ENCODE assay signal across 20 cellular contexts in the genomic region with DNA sequence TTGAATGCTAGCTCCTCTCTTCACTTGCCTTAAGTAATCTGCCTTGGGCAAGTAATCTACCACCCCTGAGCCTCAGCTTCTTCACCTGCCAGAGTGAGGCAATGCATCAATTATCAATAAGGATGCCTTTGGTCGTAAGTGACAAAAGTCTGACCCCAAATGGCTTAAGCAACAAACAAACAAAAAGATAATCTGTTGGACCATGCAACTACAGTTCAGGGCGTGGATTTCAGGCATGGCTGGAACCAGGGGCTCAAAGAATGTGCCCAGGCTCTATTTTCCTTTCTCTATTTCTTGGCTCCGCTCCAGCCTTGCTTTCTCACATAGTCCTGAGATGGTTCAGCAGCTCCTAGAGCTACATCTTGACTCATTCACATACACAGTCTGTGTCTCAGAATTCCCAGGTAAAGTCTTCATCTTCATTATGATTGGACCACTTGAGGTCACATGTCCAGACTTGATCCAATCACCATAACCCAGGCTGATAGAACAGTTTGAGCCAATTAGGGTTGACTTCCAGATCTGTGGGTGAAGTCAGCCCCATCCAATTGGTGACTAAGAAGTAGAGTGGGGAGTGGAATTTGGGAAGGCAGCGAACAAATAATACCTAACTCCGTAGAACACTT. TPM values are rescaled to one million over a fixed set of nuclear protein-coding genes. Genes with fewer than 3 reads are reported as not detected.
DNase-seq lines count a peak whose midpoint lies in the region; ATAC-seq, FAIRE-seq and TF ChIP-seq lines count a peak whose summit lies in the region.
"Had no signal": no experiment of that assay in that cellular context is flagged by ENCODE, and none has a peak within 500 bp of the region (broad histone marks: within the 10 kb centered on the region; RNA-seq: fewer than 3 reads in every experiment).

No MANE protein-coding gene starts in this region.

- H3K36me3 ChIP-seq in A673 (ENCODE audit: insufficient read depth, low read length, poor library complexity, severe bottlenecking) (no peaks in the 10 kb centered on the region), pancreas (no peaks in the 10 kb centered on the region)
- H3K36me3 ChIP-seq: MG63, SJSA1 had no signal

- WGBS in pancreas, 2 donors, result 75 to 79% methylated on average over 5 of the region's 5 CpGs

- H3K27ac Mint-ChIP-seq in endothelial cell (ENCODE audit: unreplicated experiment), result no peak overlapping the region
- no peak overlapping the region for H3K27ac Mint-ChIP-seq in progenitor cell of endocrine pancreas
- H3K27ac Mint-ChIP-seq: CD14-positive monocyte had no signal

- peak; percentile 19 for DNase-seq in A673 (ENCODE audit: low spot score)
- peak; percentile 5 for DNase-seq in Jurkat, Clone E6-1 (ENCODE audit: low read depth, low spot score)
- DNase-seq in amniotic epithelial cell (ENCODE audit: low read depth), result peak; percentile 12
- peak; percentile 6 for DNase-seq in fibroblast of mammary gland (ENCODE audit: low read depth)
- no peak for DNase-seq in endothelial cell (ENCODE audit: low spot score)
- no peak for DNase-seq in progenitor cell of endocrine pancreas (ENCODE audit: low spot score, unreplicated experiment)
- no peak for DNase-seq in pancreas
- DNase-seq: AML-193, COR-L47, EL, HCEC 1CT, MG63, NCI-H510A, NCI-H774, SW 1271 had no signal

- H3K36me3 Mint-ChIP-seq in endothelial cell (ENCODE audit: low read depth, unreplicated experiment), result no peaks in the 10 kb centered on the region
- H3K36me3 Mint-ChIP-seq in progenitor cell of endocrine pancreas (ENCODE audit: insufficient read depth), result peaks cover 3% of the 10 kb centered on the region
- H3K36me3 Mint-ChIP-seq: CD14-positive monocyte had no signal

- intact Hi-C loops in A673 (cut with micrococcal nuclease; ENCODE audit: unreplicated experiment), result loop anchor here (10.0 kb wide), 1 partner anchor 140 kb away; no protein-coding TSS in a partner anchor
- intact Hi-C loops in pancreas (cut with DNase I), result loop anchor here in 1 of 3 donors (5.0 kb wide), 1 partner anchor 132 kb away; no protein-coding TSS in a partner anchor

- TF ChIP-seq CTCF in A673 (conservative IDR thresholded peaks at IDR 0.05; ENCODE audit: low read depth, low read length) (no peak), fibroblast of mammary gland (conservative IDR thresholded peaks at IDR 0.05; ENCODE audit: control insufficient read depth, insufficient read depth, low read depth, low read length) (no peak), endothelial cell (IDR thresholded peaks at IDR 0.05; ENCODE audit: unreplicated experiment) (no peak), progenitor cell of endocrine pancreas (IDR thresholded peaks at IDR 0.05; ENCODE audit: unreplicated experiment) (no peak), pancreas (IDR thresholded peaks at IDR 0.05) (no peak)

- POLR2A ChIA-PET in A673 (lab: Charles Lee; ENCODE audit: low non-redundant PET), result no interaction called here

- no TSS peak for BruUV-seq in A673 (replicated peaks; lab: Mats Ljungman, UMichigan)

- ATAC-seq in HG03442 (IDR thresholded peaks at IDR 0.05; ENCODE audit: unreplicated experiment) (no peak), pancreas (no peak)

- H3K27me3 Mint-ChIP-seq in endothelial cell (ENCODE audit: unreplicated experiment) (peaks cover 8% of the 10 kb centered on the region), progenitor cell of endocrine pancreas (peaks cover 5% of the 10 kb centered on the region)

- no peak for FAIRE-seq in pancreas (lab: Jason Lieb, UNC)

- H3K9me3 Mint-ChIP-seq in endothelial cell (ENCODE audit: unreplicated experiment) (no peaks in the 10 kb centered on the region), progenitor cell of endocrine pancreas (ENCODE audit: low read depth) (peaks cover 14% of the 10 kb centered on the region)

- no peaks in the 10 kb centered on the region for H3K4me1 ChIP-seq in A673 (ENCODE audit: insufficient read depth, low read length, poor library complexity, severe bottlenecking)
- no peaks in the 10 kb centered on the region for H3K4me1 ChIP-seq in pancreas
- H3K4me1 ChIP-seq: SJSA1 had no signal

- H3K4me3 ChIP-seq in A673 (ENCODE audit: low read depth, low read length, poor library complexity, severe bottlenecking) (no peak overlapping the region), fibroblast of mammary gland (ENCODE audit: control insufficient read depth, low read depth, low read length) (no peak overlapping the region), pancreas (no peak overlapping the region)
- no peak overlapping the region for H3K4me3 ChIP-seq in Jurkat, Clone E6-1 (ENCODE audit: low read length)
- H3K4me3 ChIP-seq: MG63, SJSA1 had no signal

- H3K27ac ChIP-seq in A673 (ENCODE audit: low read depth, low read length, poor library complexity, severe bottlenecking) (no peak overlapping the region), pancreas (no peak overlapping the region)
- H3K27ac ChIP-seq: HL-60, KMS-11, SJSA1 had no signal

- H3K4me1 Mint-ChIP-seq in endothelial cell (ENCODE audit: unreplicated experiment) (no peaks in the 10 kb centered on the region), progenitor cell of endocrine pancreas (ENCODE audit: low read depth) (peaks cover 1% of the 10 kb centered on the region)

- H3K9me3 ChIP-seq in A673 (ENCODE audit: low read depth, low read length, poor library complexity, severe bottlenecking) (no peaks in the 10 kb centered on the region), pancreas (no peaks in the 10 kb centered on the region)
- H3K9me3 ChIP-seq: MG63, SJSA1 had no signal

- H3K4me3 Mint-ChIP-seq in endothelial cell (ENCODE audit: unreplicated experiment) (no peak overlapping the region), progenitor cell of endocrine pancreas (ENCODE audit: low read depth) (no peak overlapping the region)
- H3K4me3 Mint-ChIP-seq: CD14-positive monocyte had no signal

- H3K27me3 ChIP-seq in A673 (replicated peaks; ENCODE audit: insufficient read depth, low read depth, low read length, poor library complexity), result no peaks in the 10 kb centered on the region
- H3K27me3 ChIP-seq in pancreas, result no peaks in the 10 kb centered on the region
- H3K27me3 ChIP-seq: MG63, SJSA1 had no signal

- CTCF ChIA-PET in A673 (lab: Charles Lee), result no interaction called here

RNA-seq across cellular contexts. Expression of gene ACSBG2, which starts 29.6 kb away (rescaled TPM):
- not detected in 2 replicates for total RNA-seq in A673 (2021)
- not detected for polyA plus RNA-seq in Jurkat, Clone E6-1 (2012; ENCODE audit: insufficient read depth, insufficient read length)
- total RNA-seq in endothelial cell (ENCODE audit: unreplicated experiment), result not detected
- total RNA-seq in progenitor cell of endocrine pancreas, result not detected in 2 replicates
- not detected for total RNA-seq in pancreas
- polyA plus RNA-seq in pancreas, result not detected
- total RNA-seq: SJSA1 had no signal
- polyA plus RNA-seq: CD14-positive monocyte had no signal

RNA-seq across cellular contexts. Expression of gene RFX2, which starts 54.7 kb away (rescaled TPM):
- total RNA-seq in A673 (2021) (11.7 and 11.8 TPM in 2 replicates), endothelial cell (ENCODE audit: unreplicated experiment) (1.2 TPM), progenitor cell of endocrine pancreas (24.2 and 24.8 TPM in 2 replicates), pancreas (1 to 10 TPM; 1.8 to 5.0 (median 3.4) TPM)
- polyA plus RNA-seq in Jurkat, Clone E6-1 (2012; ENCODE audit: insufficient read depth, insufficient read length), result 12.7 TPM
- 10 to 100 TPM in 1 of 2 donors, 1 to 10 TPM in 1; 2.8 to 14.0 TPM for polyA plus RNA-seq in pancreas

Comparison
In these comparisons a context has a peak if more than half of its experiments do, and no peak if none do; other contexts are left out.
1. DNase-seq: peak in A673 (single experiment), Jurkat, Clone E6-1 (single experiment), amniotic epithelial cell (single experiment) and fibroblast of mammary gland (single experiment); none in endothelial cell (single experiment), progenitor cell of endocrine pancreas (single experiment) and pancreas (0 of 6).